In the genomic region with DNA sequence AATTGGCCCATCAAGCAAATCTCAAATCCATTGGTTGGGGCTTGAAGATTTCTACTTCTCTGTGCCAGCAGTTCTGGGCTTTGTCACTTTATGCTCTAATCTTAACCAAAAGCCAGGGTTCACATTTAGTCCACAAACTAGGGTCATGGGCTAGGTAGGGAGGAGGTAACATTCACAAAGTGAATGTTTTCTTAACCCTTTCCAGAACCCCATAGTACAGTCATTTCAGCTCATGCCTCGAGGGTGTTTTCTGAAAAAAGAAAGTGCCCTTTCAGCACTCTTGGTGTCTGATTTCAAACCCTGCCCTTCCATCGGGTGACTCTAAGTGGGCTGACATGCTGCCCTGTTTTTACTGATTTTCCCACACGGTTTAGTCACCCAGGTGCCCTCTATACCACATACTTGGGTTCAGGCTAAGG, we compare ENCODE assay signal across 10 cellular contexts. TPM values are rescaled to one million over a fixed set of nuclear protein-coding genes. Genes with fewer than 3 reads are reported as not detected.
A peak's percentile ranks its signal among the peaks of the same experiment; 100 is the strongest.
DNase-seq lines count a peak whose midpoint lies in the region; ATAC-seq and TF ChIP-seq lines count a peak whose summit lies in the region.
"Had no signal": no experiment of that assay in that cellular context is flagged by ENCODE, and none has a peak within 500 bp of the region (broad histone marks: within the 10 kb centered on the region; RNA-seq: fewer than 3 reads in every experiment).

No MANE protein-coding gene starts in this region.

- H3K27me3 ChIP-seq in DOHH2 (ENCODE audit: control insufficient read depth, low read length) (no peaks in the 10 kb centered on the region), OCI-LY1 (ENCODE audit: insufficient read depth, low read length) (no peaks in the 10 kb centered on the region), smooth muscle cell (ENCODE audit: low read depth) (no peaks in the 10 kb centered on the region), esophagus squamous epithelium (no peaks in the 10 kb centered on the region)

- H3K4me1 ChIP-seq in DOHH2 (ENCODE audit: control insufficient read depth, low read length), result peaks cover 74% of the 10 kb centered on the region
- H3K4me1 ChIP-seq in OCI-LY1 (ENCODE audit: insufficient read depth, low read length, severe bottlenecking), result peaks cover 98% of the 10 kb centered on the region
- H3K4me1 ChIP-seq in smooth muscle cell (ENCODE audit: low read depth), result no peaks in the 10 kb centered on the region
- peaks cover 6 to 40% (median 17%) of the 10 kb centered on the region in 3 donors for H3K4me1 ChIP-seq in esophagus squamous epithelium

- H3K36me3 ChIP-seq in DOHH2 (ENCODE audit: control insufficient read depth, low read length) (peaks cover 74% of the 10 kb centered on the region), OCI-LY1 (ENCODE audit: insufficient read depth, low read length) (peaks cover 71% of the 10 kb centered on the region), smooth muscle cell (ENCODE audit: low read depth) (no peaks in the 10 kb centered on the region), esophagus squamous epithelium (no peaks in the 10 kb centered on the region)

- H3K9ac ChIP-seq in OCI-LY1 (ENCODE audit: low read length) (peak overlapping the region; percentile 84), smooth muscle cell (ENCODE audit: low read depth) (no peak overlapping the region)

- H3K79me2 ChIP-seq in DOHH2 (ENCODE audit: control insufficient read depth, low read length) (peaks cover 96% of the 10 kb centered on the region), OCI-LY1 (ENCODE audit: insufficient read depth, low read length) (peaks cover 85% of the 10 kb centered on the region), smooth muscle cell (ENCODE audit: low read depth) (no peaks in the 10 kb centered on the region)

- H3K9me3 ChIP-seq in DOHH2 (ENCODE audit: control insufficient read depth, insufficient read depth, low read length) (no peaks in the 10 kb centered on the region), OCI-LY1 (ENCODE audit: low read length) (no peaks in the 10 kb centered on the region), smooth muscle cell (replicated peaks; ENCODE audit: low read depth) (no peaks in the 10 kb centered on the region), esophagus squamous epithelium (no peaks in the 10 kb centered on the region)

- H3K27ac ChIP-seq in DOHH2 (ENCODE audit: low read depth, low read length), result peak overlapping the region; percentile 97
- H3K27ac ChIP-seq in OCI-LY1 (ENCODE audit: low read depth, low read length, poor library complexity, severe bottlenecking), result peak overlapping the region; percentile 94
- no peak overlapping the region for H3K27ac ChIP-seq in smooth muscle cell (ENCODE audit: low read depth)
- H3K27ac ChIP-seq in esophagus squamous epithelium, result peak overlapping the region in 1 of 4 donors; percentile 34

- H4K20me1 ChIP-seq in DOHH2 (ENCODE audit: control insufficient read depth, insufficient read depth, low read depth, low read length) (peaks cover 43% of the 10 kb centered on the region; the same call in 1 of the 2 replicates), OCI-LY1 (ENCODE audit: insufficient read depth, low read length) (no peaks in the 10 kb centered on the region), smooth muscle cell (ENCODE audit: low read depth) (no peaks in the 10 kb centered on the region)

- TF ChIP-seq CTCF in DOHH2 (IDR thresholded peaks at IDR 0.05; ENCODE audit: low read depth, low read length, poor library complexity, severe bottlenecking) (no peak), OCI-LY1 (IDR thresholded peaks at IDR 0.05; ENCODE audit: low read length) (no peak), smooth muscle cell (IDR thresholded peaks at IDR 0.05; ENCODE audit: borderline replicate concordance, insufficient read depth, poor library complexity, severe bottlenecking) (no peak), esophagus squamous epithelium (IDR thresholded peaks at IDR 0.05) (no peak)

- H3K9me2 ChIP-seq in DOHH2 (replicated peaks; ENCODE audit: control insufficient read depth, low read length) (no peaks in the 10 kb centered on the region), OCI-LY1 (ENCODE audit: low read depth, low read length) (no peaks in the 10 kb centered on the region)

- H2AFZ ChIP-seq in OCI-LY1 (ENCODE audit: low read length) (no peak overlapping the region), smooth muscle cell (ENCODE audit: low read depth) (no peak overlapping the region)

- TF ChIP-seq POLR2A in GM18526 (IDR thresholded peaks at IDR 0.05; ENCODE audit: extremely low read depth, insufficient read length) (peak; percentile 28), esophagus squamous epithelium (IDR thresholded peaks at IDR 0.05) (no peak)

- DNase-seq in left kidney (ENCODE audit: low read depth, low spot score) (peak; percentile 27), smooth muscle cell (lab: John Stamatoyannopoulos, UW; ENCODE audit: unreplicated experiment) (no peak), esophagus squamous epithelium (lab: John Stamatoyannopoulos, UW) (no peak)
- DNase-seq: H7, NCI-H524 had no signal

- H3K4me3 ChIP-seq in DOHH2 (ENCODE audit: low read length) (peak overlapping the region; percentile 87), OCI-LY1 (ENCODE audit: low read depth, low read length, poor library complexity, severe bottlenecking) (peak overlapping the region; percentile 70), smooth muscle cell (no peak overlapping the region), esophagus squamous epithelium (peak overlapping the region in 1 of 4 donors; percentile 6)

- 55% methylated on average over 3 of the region's 3 CpGs for WGBS in smooth muscle cell (ENCODE audit: low lambda C conversion rate)
- 23 to 36% methylated on average over 3 of the region's 3 CpGs for WGBS in esophagus squamous epithelium, 2 donors

- H3K4me2 ChIP-seq in DOHH2 (ENCODE audit: low read length) (peak overlapping the region; percentile 93), OCI-LY1 (ENCODE audit: low read length) (peak overlapping the region; percentile 80), smooth muscle cell (no peak overlapping the region)

- peaks cover 8% of the 10 kb centered on the region for H3F3A ChIP-seq in DOHH2 (ENCODE audit: control insufficient read depth, insufficient read depth)
- H3F3A ChIP-seq in OCI-LY1 (ENCODE audit: insufficient read depth, low read length), result peaks cover 7% of the 10 kb centered on the region; the same call in 1 of the 2 replicates
- no peaks in the 10 kb centered on the region for H3F3A ChIP-seq in smooth muscle cell (ENCODE audit: low read depth)

- intact Hi-C loops in esophagus squamous epithelium (cut with DNase I), result no loop called here

- ATAC-seq in HG02852 (IDR thresholded peaks at IDR 0.05; ENCODE audit: unreplicated experiment), result no peak
- no peak for ATAC-seq in HG02642 (IDR thresholded peaks at IDR 0.05; ENCODE audit: poor library complexity, unreplicated experiment)

RNA-seq across cellular contexts. Expression of a gene that starts 2.6 kb away (rescaled TPM):
- total RNA-seq in smooth muscle cell (0.13 TPM in 1 of 2 replicates, not detected in the other), esophagus squamous epithelium (1 to 10 TPM in 2 of 4 donors, under 1 TPM in 1, not detected in 1; 0.57 to 2.2 (median 1.8) TPM)
- not detected in 2 replicates for polyA plus RNA-seq in smooth muscle cell
- total RNA-seq: H7 had no signal
